8 cellular contexts compared by ENCODE assay signal in genomic region chr7:142866361-142867096, GRCh38. TPM values are rescaled to one million over a fixed set of nuclear protein-coding genes. Genes with fewer than 3 reads are reported as not detected.
A peak's percentile ranks its signal among the peaks of the same experiment; 100 is the strongest.
DNase-seq lines count a peak whose midpoint lies in the region; ATAC-seq and TF ChIP-seq lines count a peak whose summit lies in the region.

No MANE protein-coding gene starts in this region.

- no peak for TF ChIP-seq EP300 in ovary (IDR thresholded peaks at IDR 0.05)

- H3K27ac ChIP-seq in 22Rv1 = no peak overlapping the region
- no peak overlapping the region for H3K27ac ChIP-seq in PC-3 (ENCODE audit: low read length)
- H3K27ac ChIP-seq in ovary = no peak overlapping the region

- no peaks in the 10 kb centered on the region for H3K4me1 ChIP-seq in PC-3 (ENCODE audit: insufficient read depth, low read length)
- H3K4me1 ChIP-seq in ovary (ENCODE audit: insufficient read depth) = no peaks in the 10 kb centered on the region

- DNase-seq in GM10266 (ENCODE audit: extremely low spot score) (no peak), PC-3 (peak; percentile 73), epithelial cell of proximal tubule (ENCODE audit: low read depth) (no peak), ovary (peak in 1 of 5 donors; percentile 42), NCI-H1048 (lab: John Stamatoyannopoulos, UW) (no peak), GF-D8 (lab: John Stamatoyannopoulos, UW) (no peak)

- TF ChIP-seq CTCF in 22Rv1 (IDR thresholded peaks at IDR 0.05) = peak; percentile 93
- peak; percentile 64 for TF ChIP-seq CTCF in GM10266 (IDR thresholded peaks at IDR 0.05; ENCODE audit: control insufficient read depth, insufficient read depth, low read depth, missing control alignments)
- peak; percentile 81 for TF ChIP-seq CTCF in PC-3 (conservative IDR thresholded peaks at IDR 0.05; ENCODE audit: low read depth, low read length)
- peak; percentile 74 for TF ChIP-seq CTCF in epithelial cell of proximal tubule (conservative IDR thresholded peaks at IDR 0.05; ENCODE audit: low read depth, low read length)
- peak in 2 of 3 donors; percentile 19 to 39 for TF ChIP-seq CTCF in ovary (IDR thresholded peaks at IDR 0.05)

- no peaks in the 10 kb centered on the region for H4K20me1 ChIP-seq in PC-3 (ENCODE audit: low read length)

- POLR2A ChIA-PET in PC-3 (lab: Charles Lee; ENCODE audit: unreplicated experiment) = no interaction called here

- no peak overlapping the region for H2AFZ ChIP-seq in PC-3 (ENCODE audit: low read length)

- H3K4me3 ChIP-seq in PC-3 (ENCODE audit: low read length) (no peak overlapping the region), epithelial cell of proximal tubule (ENCODE audit: low read depth, low read length) (no peak overlapping the region), ovary (no peak overlapping the region)

- no peak overlapping the region for H3K4me2 ChIP-seq in PC-3 (ENCODE audit: low read length)

- WGBS in ovary, 3 donors = 74 to 80% (median 74%) methylated on average over 18 of the region's 18 CpGs

- BruUV-seq in PC-3 (replicated peaks; lab: Mats Ljungman, UMichigan) = no TSS peak

- peak; percentile 92 for ATAC-seq in PC-3
- ATAC-seq in GM18873 (IDR thresholded peaks at IDR 0.05; ENCODE audit: low FRiP score, unreplicated experiment) = no peak

- H3K36me3 ChIP-seq in PC-3 (ENCODE audit: low read depth, low read length) (peaks cover 2% of the 10 kb centered on the region), ovary (no peaks in the 10 kb centered on the region)

- intact Hi-C loops in PC-3 (cut with micrococcal nuclease) = loop anchor here (1.0 to 5.0 kb wide), 2 partner anchors 12 to 54 kb away; no protein-coding TSS in a partner anchor
- intact Hi-C loops in ovary (cut with DNase I) = no loop called here

- H3K79me2 ChIP-seq in PC-3 (ENCODE audit: low read length) = no peaks in the 10 kb centered on the region

- CTCF ChIA-PET in PC-3 (lab: Charles Lee) = interaction anchor here (0.6 to 1.3 kb wide), 2 partner anchors 103 to 331 kb away, joined by 4 to 5 read pairs; no protein-coding TSS in a partner anchor

- H3K27me3 ChIP-seq in PC-3 (ENCODE audit: low read length) (no peaks in the 10 kb centered on the region), ovary (no peaks in the 10 kb centered on the region)

- no peaks in the 10 kb centered on the region for H3K9me2 ChIP-seq in PC-3 (replicated peaks; ENCODE audit: low read length)

- H3K9me3 ChIP-seq in PC-3 (ENCODE audit: low read length) (no peaks in the 10 kb centered on the region), ovary (no peaks in the 10 kb centered on the region)

- TF ChIP-seq POLR2A in ovary (IDR thresholded peaks at IDR 0.05) = no peak

- H3F3A ChIP-seq in PC-3 (ENCODE audit: low read length, unreplicated experiment) = no peaks in the 10 kb centered on the region

- no peak overlapping the region for H3K9ac ChIP-seq in PC-3 (ENCODE audit: low read length)

RNA-seq across cellular contexts. Expression of gene EPHB6, which starts 11.7 kb away (rescaled TPM):
- total RNA-seq in PC-3 (2014; rRNA removed) (30.5 and 48.2 TPM in 2 replicates), epithelial cell of proximal tubule (0.75 and 3.3 TPM in 2 replicates), ovary (10 to 100 TPM; 17.9 to 41.1 (median 31.9) TPM)
- 10 to 100 TPM; 10.7 to 14.1 TPM for polyA plus RNA-seq in ovary

RNA-seq across cellular contexts. Expression of gene TRPV6, which starts 19.0 kb away (rescaled TPM):
- total RNA-seq in PC-3 (2014; rRNA removed) = 0.63 and 1.4 TPM in 2 replicates
- 0.06 and 0.29 TPM in 2 replicates for total RNA-seq in epithelial cell of proximal tubule
- total RNA-seq in ovary = 1 to 10 TPM in 2 of 7 donors, under 1 TPM in 1, not detected in 4; 0.51 to 9.7 (median 1.5) TPM
- polyA plus RNA-seq in ovary = under 1 TPM; 0.03 to 0.19 TPM

Comparison
In these comparisons a context has a peak if more than half of its experiments do, and no peak if none do; other contexts are left out.
1. CTCF ChIP-seq: peak in every context shown above with its lines; median percentile 93 in 22Rv1; 81 in PC-3; 74 in epithelial cell of proximal tubule; 64 in GM10266; 29 in ovary.